Comparison of ENCODE assay signal across 10 cellular contexts in the genomic region with DNA sequence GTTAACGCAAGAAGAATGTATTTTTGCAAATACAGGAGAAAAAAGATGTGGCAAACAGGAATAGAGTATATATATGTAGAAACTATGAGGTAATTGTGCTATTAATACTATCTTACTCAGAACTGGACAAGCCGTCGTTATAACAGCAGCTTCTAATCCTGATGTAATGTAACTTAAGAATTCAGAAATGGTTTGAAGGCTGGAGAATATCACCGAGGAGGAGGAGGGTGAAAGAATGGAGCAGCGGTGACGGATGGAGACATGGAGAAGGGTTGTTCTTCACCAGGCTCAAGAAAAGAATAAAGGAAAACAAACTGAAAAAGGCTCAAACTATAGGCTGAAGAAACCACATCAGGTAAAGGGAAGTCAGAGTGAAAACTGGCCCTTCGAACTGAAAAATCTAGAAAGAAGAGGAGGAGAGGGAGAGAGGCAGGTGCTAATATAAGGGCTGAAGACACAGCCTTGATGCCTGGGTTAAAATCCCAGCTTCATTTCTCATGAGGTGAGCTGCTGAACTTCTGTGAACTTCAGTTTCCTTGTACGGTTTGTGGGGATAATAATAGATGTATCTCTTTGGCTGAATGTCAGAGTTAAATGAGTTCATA. TPM values are rescaled to one million over a fixed set of nuclear protein-coding genes. Genes with fewer than 3 reads are reported as not detected.
DNase-seq lines count a peak whose midpoint lies in the region; ATAC-seq and TF ChIP-seq lines count a peak whose summit lies in the region.
"Had no signal": no experiment of that assay in that cellular context is flagged by ENCODE, and none has a peak within 500 bp of the region (broad histone marks: within the 10 kb centered on the region; RNA-seq: fewer than 3 reads in every experiment).

No MANE protein-coding gene starts in this region.

- POLR2A ChIA-PET in CD8-positive, alpha-beta T cell (lab: Charles Lee), result no interaction called here
- POLR2A ChIA-PET in PC-9 (lab: Charles Lee; ENCODE audit: unreplicated experiment), result no interaction called here

- H3K36me3 Mint-ChIP-seq in activated T-cell treated with anti-CD3 and anti-CD28 coated beads, Interleukin-2, amount 50 U/mL, for 72 hours (ENCODE audit: insufficient read depth in 2 of 2), result no peaks in the 10 kb centered on the region
- H3K36me3 Mint-ChIP-seq in CD8-positive, alpha-beta T cell, result no peaks in the 10 kb centered on the region
- H3K36me3 Mint-ChIP-seq: CD4-positive, alpha-beta memory T cell had no signal

- H3K27me3 Mint-ChIP-seq in activated T-cell treated with anti-CD3 and anti-CD28 coated beads, Interleukin-2, amount 50 U/mL, for 72 hours (ENCODE audit: low read depth), result peaks cover 7% of the 10 kb centered on the region
- no peaks in the 10 kb centered on the region for H3K27me3 Mint-ChIP-seq in CD8-positive, alpha-beta T cell (ENCODE audit: low read depth)

- CTCF ChIA-PET in CD8-positive, alpha-beta T cell (lab: Charles Lee), result interaction anchor here (1.2 kb wide), 1 partner anchor 114 kb away, joined by 3 read pairs; no protein-coding TSS in a partner anchor
- CTCF ChIA-PET in PC-9 (lab: Charles Lee), result no interaction called here

- H3K9me3 Mint-ChIP-seq in activated T-cell treated with anti-CD3 and anti-CD28 coated beads, Interleukin-2, amount 50 U/mL, for 72 hours, result no peaks in the 10 kb centered on the region
- H3K9me3 Mint-ChIP-seq in CD8-positive, alpha-beta T cell, result no peaks in the 10 kb centered on the region

- no peak overlapping the region for H3K4me2 ChIP-seq in PC-9

- no peak overlapping the region for H2AFZ ChIP-seq in PC-9

- BruUV-seq in PC-9 (replicated peaks; lab: Mats Ljungman, UMichigan), result no TSS peak

- H3K9me3 ChIP-seq in CD8-positive, alpha-beta T cell (ENCODE audit: low read length), result no peaks in the 10 kb centered on the region
- H3K9me3 ChIP-seq in PC-9 (ENCODE audit: insufficient read depth, low read depth), result no peaks in the 10 kb centered on the region

- no peak overlapping the region for H3K27ac Mint-ChIP-seq in activated T-cell treated with anti-CD3 and anti-CD28 coated beads, Interleukin-2, amount 50 U/mL, for 72 hours
- H3K27ac Mint-ChIP-seq in CD8-positive, alpha-beta T cell, result no peak overlapping the region
- H3K27ac Mint-ChIP-seq: CD4-positive, alpha-beta memory T cell had no signal

- no peaks in the 10 kb centered on the region for H3K36me3 ChIP-seq in CD8-positive, alpha-beta T cell (ENCODE audit: insufficient read depth, low read length)
- H3K36me3 ChIP-seq in PC-9 (ENCODE audit: low read depth), result no peaks in the 10 kb centered on the region

- no peaks in the 10 kb centered on the region; the same call in 1 of the 2 replicates for H4K20me1 ChIP-seq in PC-9 (ENCODE audit: insufficient read depth)

- H3K27ac ChIP-seq in CD8-positive, alpha-beta T cell (ENCODE audit: low read depth, low read length), result no peak overlapping the region
- H3K27ac ChIP-seq in PC-9, result no peak overlapping the region

- no peaks in the 10 kb centered on the region for H3K27me3 ChIP-seq in CD8-positive, alpha-beta T cell (ENCODE audit: insufficient read depth, low read length)
- no peaks in the 10 kb centered on the region for H3K27me3 ChIP-seq in PC-9 (ENCODE audit: insufficient read depth, low read depth)

- H3F3A ChIP-seq in PC-9 (ENCODE audit: insufficient read depth, low read depth), result no peaks in the 10 kb centered on the region

- DNase-seq in AG20443 (ENCODE audit: low spot score) (peak; percentile 20), fibroblast of the conjunctiva (ENCODE audit: low read depth) (peak; percentile 51), SKM-1 (lab: John Stamatoyannopoulos, UW; ENCODE audit: unreplicated experiment) (no peak), PC-9 (no peak)
- no peak for DNase-seq in activated T-cell treated with anti-CD3 and anti-CD28 coated beads, Interleukin-2, amount 50 U/mL, for 72 hours
- DNase-seq in CD8-positive, alpha-beta T cell, result no peak
- DNase-seq: CD4-positive, alpha-beta memory T cell; KG1 had no signal

- no peak overlapping the region for H3K4me3 Mint-ChIP-seq in activated T-cell treated with anti-CD3 and anti-CD28 coated beads, Interleukin-2, amount 50 U/mL, for 72 hours
- no peak overlapping the region for H3K4me3 Mint-ChIP-seq in CD8-positive, alpha-beta T cell
- H3K4me3 Mint-ChIP-seq: CD4-positive, alpha-beta memory T cell had no signal

- no peaks in the 10 kb centered on the region for H3K9me2 ChIP-seq in PC-9 (ENCODE audit: insufficient read depth)

- ATAC-seq in GM21381 (IDR thresholded peaks at IDR 0.05; ENCODE audit: unreplicated experiment), result peak; percentile 64
- peak; percentile 69 for ATAC-seq in HG03469 (IDR thresholded peaks at IDR 0.05; ENCODE audit: unreplicated experiment)
- no peak for ATAC-seq in activated T-cell treated with anti-CD3 and anti-CD28 coated beads, Interleukin-2, amount 50 U/mL, for 72 hours (replicated peaks in 1 of 2)
- no peak for ATAC-seq in CD8-positive, alpha-beta T cell

- no peaks in the 10 kb centered on the region for H3K4me1 Mint-ChIP-seq in activated T-cell treated with anti-CD3 and anti-CD28 coated beads, Interleukin-2, amount 50 U/mL, for 72 hours (ENCODE audit: low read depth)
- H3K4me1 Mint-ChIP-seq in CD8-positive, alpha-beta T cell (ENCODE audit: low read depth), result no peaks in the 10 kb centered on the region
- H3K4me1 Mint-ChIP-seq: CD4-positive, alpha-beta memory T cell had no signal

- intact Hi-C loops in CD8-positive, alpha-beta T cell (cut with DNase I, micrococcal nuclease), result no loop called here
- intact Hi-C loops in PC-9 (cut with micrococcal nuclease; ENCODE audit: unreplicated experiment), result no loop called here

- TF ChIP-seq CTCF in CD8-positive, alpha-beta T cell (IDR thresholded peaks at IDR 0.05), result no peak
- TF ChIP-seq CTCF in PC-9 (conservative IDR thresholded peaks at IDR 0.05), result no peak

- no peaks in the 10 kb centered on the region for H3K79me2 ChIP-seq in PC-9 (ENCODE audit: low read depth)

- H3K4me3 ChIP-seq in CD8-positive, alpha-beta T cell (ENCODE audit: low read depth, low read length), result no peak overlapping the region
- H3K4me3 ChIP-seq in PC-9, result no peak overlapping the region

- no peaks in the 10 kb centered on the region for H3K4me1 ChIP-seq in CD8-positive, alpha-beta T cell (ENCODE audit: insufficient read depth, low read length)
- H3K4me1 ChIP-seq in PC-9 (replicated peaks; ENCODE audit: insufficient read depth), result no peaks in the 10 kb centered on the region

RNA-seq across cellular contexts. Expression of a gene that starts 44.0 kb away (rescaled TPM):
- 1 to 10 TPM; 3.3 to 5.8 TPM for total RNA-seq in activated T-cell treated with anti-CD3 and anti-CD28 coated beads, Interleukin-2, amount 50 U/mL, for 72 hours
- under 1 TPM; 0.41 to 0.47 TPM for total RNA-seq in CD8-positive, alpha-beta T cell
- total RNA-seq in PC-9 (2021), result 10.9 and 17.5 TPM in 2 replicates

Comparison
In these comparisons a context has a peak if more than half of its experiments do, and no peak if none do; other contexts are left out.
1. DNase-seq: peak in AG20443 (single experiment) and fibroblast of the conjunctiva (single experiment); none in SKM-1 (single experiment), activated T-cell treated with anti-CD3 and anti-CD28 coated beads, Interleukin-2, amount 50 U/mL, for 72 hours (0 of 2), CD8-positive, alpha-beta T cell (0 of 7) and PC-9 (0 of 2).
2. ATAC-seq: peak in GM21381 (single experiment) and HG03469 (single experiment); none in activated T-cell treated with anti-CD3 and anti-CD28 coated beads, Interleukin-2, amount 50 U/mL, for 72 hours (0 of 2) and CD8-positive, alpha-beta T cell (single experiment).